Comparison of ENCODE assay signal across 25 cellular contexts in the genomic region with DNA sequence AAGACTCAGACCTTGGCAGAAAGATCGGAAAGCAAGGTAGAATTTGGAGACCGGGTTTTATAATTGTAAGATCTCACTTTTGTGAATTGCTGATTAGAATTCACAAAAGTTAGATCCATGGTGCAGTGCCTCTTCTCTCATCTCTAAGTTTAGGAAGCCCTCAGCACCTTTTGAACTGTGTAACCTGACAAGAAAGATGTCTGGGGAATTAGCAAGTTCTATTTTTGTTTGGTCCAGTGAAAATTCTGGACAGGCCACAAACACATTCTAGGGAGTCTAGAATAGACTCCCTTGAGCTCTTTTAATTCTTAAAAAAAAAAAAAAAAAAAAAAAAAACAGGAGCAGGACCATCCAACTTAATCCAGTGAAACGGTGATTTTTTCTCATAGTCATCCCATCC.
"Had no signal": no experiment of that assay in that cellular context is flagged by ENCODE, and none has a peak within 500 bp of the region (broad histone marks: within the 10 kb centered on the region; RNA-seq: fewer than 3 reads in every experiment).

No MANE protein-coding gene starts in this region.

- ATAC-seq: activated CD8-positive, alpha-beta memory T cell treated with anti-CD3 and anti-CD28 coated beads, Interleukin-2, amount 10 ng/mL, durations not matched to agents 7 days and 5 days; activated CD8-positive, alpha-beta T cell treated with anti-CD3 and anti-CD28 coated beads for 36 hours; activated naive CD8-positive, alpha-beta T cell treated with anti-CD3 and anti-CD28 coated beads, Interleukin-2, amount 50 U/mL, for 24 hours; heart left ventricle; naive thymus-derived CD8-positive, alpha-beta T cell; stimulated activated naive CD8-positive, alpha-beta T cell treated with anti-CD3 and anti-CD28 coated beads, Interleukin-15, Interleukin-2, amounts not matched to agents 100 U/mL and 50 U/mL, for 24 hours; T-cell had no signal

- H3K27me3 ChIP-seq: esophagus muscularis mucosa, heart left ventricle, ovary, right atrium auricular region, thyroid gland had no signal

- H3K36me3 Mint-ChIP-seq: activated CD8-positive, alpha-beta memory T cell treated with anti-CD3 and anti-CD28 coated beads, Interleukin-2, amount 10 ng/mL, durations not matched to agents 7 days and 5 days; memory B cell; naive thymus-derived CD8-positive, alpha-beta T cell; T-cell had no signal

- H3K9me3 ChIP-seq: esophagus muscularis mucosa, heart left ventricle, neutrophil, ovary, prostate gland, right atrium auricular region, thyroid gland had no signal

- H3K27ac ChIP-seq: esophagus muscularis mucosa, heart left ventricle, neutrophil, ovary, prostate gland, right atrium auricular region, thyroid gland, VCaP had no signal

- H3K4me3 ChIP-seq: esophagus muscularis mucosa, heart left ventricle, ovary, prostate gland, right atrium auricular region, thyroid gland had no signal

- DNase-seq: activated CD4-positive, alpha-beta T cell treated with anti-CD3 and anti-CD28 coated beads, Interleukin-2, amount 10 ng/mL, durations not matched to agents 7 days and 5 days; activated CD4-positive, CD25-positive, alpha-beta regulatory T cell treated with anti-CD3 and anti-CD28 coated beads, Interleukin-2, amount 50 U/mL, for 72 hours; activated CD8-positive, alpha-beta memory T cell treated with anti-CD3 and anti-CD28 coated beads, Interleukin-2, amount 10 ng/mL, durations not matched to agents 7 days and 5 days; activated CD8-positive, alpha-beta T cell treated with anti-CD3 and anti-CD28 coated beads for 36 hours; activated gamma-delta T cell; activated naive CD4-positive, alpha-beta T cell treated with anti-CD3 and anti-CD28 coated beads, Interleukin-2, amount 50 U/mL, for 16 hours; activated naive CD8-positive, alpha-beta T cell treated with anti-CD3 and anti-CD28 coated beads, Interleukin-2, amount 50 U/mL, for 24 hours; activated T-cell treated with anti-CD3 and anti-CD28 coated beads for 4 hours; effector memory CD4-positive, alpha-beta T cell; heart left ventricle; naive thymus-derived CD8-positive, alpha-beta T cell; ovary; stimulated activated CD4-positive, alpha-beta T cell treated with anti-CD3 and anti-CD28 coated beads, Interleukin-12 subunit alpha, Interleukin-12 subunit beta, amount 100 ng/mL, for 4 hours; stimulated activated CD4-positive, alpha-beta T cell treated with anti-CD3 and anti-CD28 coated beads, Interleukin-4, amount 100 ng/mL, for 4 hours; stimulated activated naive CD8-positive, alpha-beta T cell treated with anti-CD3 and anti-CD28 coated beads, Interleukin-15, Interleukin-2, amounts not matched to agents 100 U/mL and 50 U/mL, for 24 hours; T-cell; thyroid gland had no signal

- H3K27ac Mint-ChIP-seq: activated CD4-positive, alpha-beta T cell treated with anti-CD3 and anti-CD28 coated beads, Interleukin-2, amount 10 ng/mL, durations not matched to agents 7 days and 5 days; activated CD8-positive, alpha-beta memory T cell treated with anti-CD3 and anti-CD28 coated beads, Interleukin-2, amount 10 ng/mL, durations not matched to agents 7 days and 5 days; activated CD8-positive, alpha-beta T cell treated with anti-CD3 and anti-CD28 coated beads for 36 hours; activated naive CD8-positive, alpha-beta T cell treated with anti-CD3 and anti-CD28 coated beads, Interleukin-2, amount 50 U/mL, for 24 hours; dendritic cell treated with granulocyte-macrophage colony-stimulating factor and Interleukin-4, amounts not matched to agents 40 ng/mL and 50 ng/mL, for 4 days; memory B cell; naive thymus-derived CD8-positive, alpha-beta T cell; T-cell; T-helper 2 cell treated with Interferon-gamma antibody and Interleukin-4, amounts not matched to agents 5 μg/mL and 100 μg/mL, for 36 hours had no signal

- H3K4me3 Mint-ChIP-seq: activated CD4-positive, alpha-beta T cell treated with anti-CD3 and anti-CD28 coated beads, Interleukin-2, amount 10 ng/mL, durations not matched to agents 7 days and 5 days; activated CD8-positive, alpha-beta memory T cell treated with anti-CD3 and anti-CD28 coated beads, Interleukin-2, amount 10 ng/mL, durations not matched to agents 7 days and 5 days; activated CD8-positive, alpha-beta T cell treated with anti-CD3 and anti-CD28 coated beads for 36 hours; activated naive CD8-positive, alpha-beta T cell treated with anti-CD3 and anti-CD28 coated beads, Interleukin-2, amount 50 U/mL, for 24 hours; dendritic cell treated with granulocyte-macrophage colony-stimulating factor and Interleukin-4, amounts not matched to agents 40 ng/mL and 50 ng/mL, for 4 days; memory B cell; naive thymus-derived CD8-positive, alpha-beta T cell; T-cell; T-helper 2 cell treated with Interferon-gamma antibody and Interleukin-4, amounts not matched to agents 5 μg/mL and 100 μg/mL, for 36 hours had no signal

- H3K9me3 Mint-ChIP-seq: activated CD4-positive, alpha-beta T cell treated with anti-CD3 and anti-CD28 coated beads, Interleukin-2, amount 10 ng/mL, durations not matched to agents 7 days and 5 days; activated CD8-positive, alpha-beta T cell treated with anti-CD3 and anti-CD28 coated beads for 36 hours; activated naive CD8-positive, alpha-beta T cell treated with anti-CD3 and anti-CD28 coated beads, Interleukin-2, amount 50 U/mL, for 24 hours; dendritic cell treated with granulocyte-macrophage colony-stimulating factor and Interleukin-4, amounts not matched to agents 40 ng/mL and 50 ng/mL, for 4 days; memory B cell; naive thymus-derived CD8-positive, alpha-beta T cell; T-cell; T-helper 2 cell treated with Interferon-gamma antibody and Interleukin-4, amounts not matched to agents 5 μg/mL and 100 μg/mL, for 36 hours had no signal

- H3K36me3 ChIP-seq: esophagus muscularis mucosa, heart left ventricle, neutrophil, ovary, prostate gland, right atrium auricular region, thyroid gland had no signal

- H3K4me1 Mint-ChIP-seq: activated CD4-positive, alpha-beta T cell treated with anti-CD3 and anti-CD28 coated beads, Interleukin-2, amount 10 ng/mL, durations not matched to agents 7 days and 5 days; activated CD8-positive, alpha-beta memory T cell treated with anti-CD3 and anti-CD28 coated beads, Interleukin-2, amount 10 ng/mL, durations not matched to agents 7 days and 5 days; activated naive CD8-positive, alpha-beta T cell treated with anti-CD3 and anti-CD28 coated beads, Interleukin-2, amount 50 U/mL, for 24 hours; T-cell had no signal

- H3K4me1 ChIP-seq: prostate gland, thyroid gland had no signal
